Comparison of ENCODE assay signal across 28 cellular contexts in the genomic region with DNA sequence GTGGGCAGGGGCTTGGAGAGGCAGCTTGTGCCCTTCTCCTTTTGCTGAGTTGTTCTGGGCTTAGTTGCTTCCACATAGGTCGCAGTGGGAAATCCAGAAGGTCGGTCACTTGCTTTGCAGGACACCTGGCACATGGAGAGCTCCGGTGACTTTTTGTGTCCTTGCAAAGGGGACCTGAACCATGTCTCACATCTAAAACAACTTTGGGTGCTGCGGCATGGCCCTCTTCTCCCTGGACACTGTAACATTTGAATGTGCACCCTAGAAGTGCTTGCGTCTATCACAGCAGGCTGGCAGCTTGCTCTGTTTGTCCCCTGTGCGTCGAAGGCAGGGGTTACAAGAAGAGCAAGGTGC.
"Had no signal": no experiment of that assay in that cellular context is flagged by ENCODE, and none has a peak within 500 bp of the region (broad histone marks: within the 10 kb centered on the region; RNA-seq: fewer than 3 reads in every experiment).

No MANE protein-coding gene starts in this region.

- H3K4me2 ChIP-seq: SK-N-SH had no signal

- H3K4me1 ChIP-seq: Peyer's patch, SJCRH30 had no signal

- H3K27ac ChIP-seq: cardiac muscle cell, Peyer's patch, RWPE1, SJCRH30 had no signal

- H3K9ac ChIP-seq: SK-N-SH had no signal

- H3K9me3 Mint-ChIP-seq: T-helper 2 cell treated with Interferon-gamma antibody and Interleukin-4, amounts not matched to agents 5 μg/mL and 100 μg/mL, for 36 hours had no signal

- DNase-seq: activated CD4-positive, alpha-beta T cell treated with anti-CD3 and anti-CD28 coated beads for 4 hours; activated CD4-positive, alpha-beta T cell treated with anti-CD3 and anti-CD28 coated beads, Interleukin-2, amount 50 U/mL, for 48 hours; activated effector memory CD4-positive, alpha-beta T cell treated with anti-CD3 and anti-CD28 coated beads, Interleukin-2, amount 50 U/mL, for 16 hours; activated naive CD4-positive, alpha-beta T cell treated with anti-CD3 and anti-CD28 coated beads for 36 hours; activated T-cell treated with anti-CD3 and anti-CD28 coated beads, Interleukin-2, amount 50 U/mL, for 4 hours; amygdala; IMR-90; Kasumi-1; KBM-7; NCI-H1930; NCI-H2171; NCI-H2227 treated with DMSO at 0.1 percent for 48 hours; NCI-H446 treated with DMSO at 0.1 percent for 48 hours; NCI-H524 treated with DMSO at 0.1 percent for 48 hours; NCI-H774; OCI-M1; Peyer's patch; Right ventricle myocardium superior; SJCRH30; SK-N-SH; T-helper 1 cell had no signal

- H3K4me3 ChIP-seq: cardiac muscle cell, Peyer's patch, SJCRH30 had no signal

- H3K4me3 Mint-ChIP-seq: activated CD8-positive, alpha-beta memory T cell treated with anti-CD3 and anti-CD28 coated beads, Interleukin-2, amount 10 ng/mL, durations not matched to agents 7 days and 5 days; activated naive CD4-positive, alpha-beta T cell treated with anti-CD3 and anti-CD28 coated beads for 36 hours; activated naive CD8-positive, alpha-beta T cell; activated T-cell treated with anti-CD3 and anti-CD28 coated beads, Interleukin-2, amount 50 U/mL, for 4 hours; brain; T-helper 2 cell treated with Interferon-gamma antibody and Interleukin-4, amounts not matched to agents 5 μg/mL and 100 μg/mL, for 36 hours had no signal

- H3K36me3 ChIP-seq: cardiac muscle cell, Peyer's patch, SJCRH30 had no signal

- H3K36me3 Mint-ChIP-seq: activated CD8-positive, alpha-beta memory T cell treated with anti-CD3 and anti-CD28 coated beads, Interleukin-2, amount 10 ng/mL, durations not matched to agents 7 days and 5 days; brain had no signal

- H3K4me1 Mint-ChIP-seq: activated CD8-positive, alpha-beta memory T cell treated with anti-CD3 and anti-CD28 coated beads, Interleukin-2, amount 10 ng/mL, durations not matched to agents 7 days and 5 days had no signal

- H3K27ac Mint-ChIP-seq: activated CD8-positive, alpha-beta memory T cell treated with anti-CD3 and anti-CD28 coated beads, Interleukin-2, amount 10 ng/mL, durations not matched to agents 7 days and 5 days; activated naive CD4-positive, alpha-beta T cell treated with anti-CD3 and anti-CD28 coated beads for 36 hours; activated naive CD8-positive, alpha-beta T cell; T-helper 2 cell treated with Interferon-gamma antibody and Interleukin-4, amounts not matched to agents 5 μg/mL and 100 μg/mL, for 36 hours had no signal

- H3K27me3 ChIP-seq: cardiac muscle cell, Peyer's patch, SJCRH30 had no signal

- H3K27me3 Mint-ChIP-seq: activated naive CD8-positive, alpha-beta T cell had no signal

- ATAC-seq: activated CD4-positive, CD25-positive, alpha-beta regulatory T cell treated with anti-CD3 and anti-CD28 coated beads, Interleukin-2, amount 50 U/mL, for 24 hours; activated CD8-positive, alpha-beta memory T cell treated with anti-CD3 and anti-CD28 coated beads, Interleukin-2, amount 10 ng/mL, durations not matched to agents 7 days and 5 days; activated T-cell treated with anti-CD3 and anti-CD28 coated beads, Interleukin-2, amount 50 U/mL, for 4 hours had no signal
